Comparison of ENCODE assay signal across 21 cellular contexts in the genomic region with DNA sequence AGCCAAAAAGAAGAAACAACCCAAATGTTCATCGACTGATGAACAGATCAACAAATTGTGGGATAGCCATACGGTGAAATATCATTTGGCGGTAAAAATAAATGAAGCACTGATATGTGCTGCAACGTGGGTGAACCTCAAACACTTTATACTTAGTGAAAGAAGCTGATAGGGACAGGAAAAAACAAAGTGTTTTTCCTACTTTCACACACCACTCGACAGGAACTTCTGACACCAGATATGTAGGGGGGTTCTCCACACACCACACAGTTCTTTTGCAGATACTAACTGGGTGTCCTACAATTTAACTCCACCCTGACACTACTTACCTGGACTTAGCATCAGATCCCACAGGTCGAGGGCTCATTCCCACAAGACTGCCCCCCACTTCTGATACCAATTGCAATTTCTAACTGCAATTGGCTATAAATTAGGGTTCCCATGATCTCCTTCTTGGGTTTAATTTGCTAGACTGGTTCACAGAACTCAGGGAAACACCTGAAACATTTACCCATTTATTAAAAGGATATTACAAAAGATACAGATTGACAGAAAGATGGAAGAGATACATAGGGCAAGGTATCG. TPM values are rescaled to one million over a fixed set of nuclear protein-coding genes. Genes with fewer than 3 reads are reported as not detected.
DNase-seq lines count a peak whose midpoint lies in the region; ATAC-seq, FAIRE-seq and TF ChIP-seq lines count a peak whose summit lies in the region.
"Had no signal": no experiment of that assay in that cellular context is flagged by ENCODE, and none has a peak within 500 bp of the region (broad histone marks: within the 10 kb centered on the region; RNA-seq: fewer than 3 reads in every experiment).

No MANE protein-coding gene starts in this region.

- H3K27ac ChIP-seq in HEK293 (ENCODE audit: extremely low read depth, low read depth, low read length) (no peak overlapping the region), H1 (ENCODE audit: low read depth, low read length) (no peak overlapping the region), aorta (ENCODE audit: low read depth in 1 of 2, low read length in 2 of 2) (no peak overlapping the region)
- H3K27ac ChIP-seq: 22Rv1, GM23248 had no signal

- H3K4me1 ChIP-seq in HEK293 (ENCODE audit: control insufficient read depth, insufficient read depth, low read length) = no peaks in the 10 kb centered on the region
- H3K4me1 ChIP-seq in H1 (replicated peaks in 1 of 4; ENCODE audit: control insufficient read depth in 3 of 4, insufficient read depth in 4 of 4, low read length in 3 of 4) = peaks cover 0 to 4% (median 3%) of the 10 kb centered on the region in 4 experiments; a peak in 4 of 7 replicates
- H3K4me1 ChIP-seq in aorta (ENCODE audit: control insufficient read depth in 1 of 2, insufficient read depth in 2 of 2, low read length in 2 of 2) = no peaks in the 10 kb centered on the region
- peaks cover 17% of the 10 kb centered on the region for H3K4me1 ChIP-seq in HAP-1
- H3K4me1 ChIP-seq: BE2C had no signal

- H3K23me2 ChIP-seq in H1 (ENCODE audit: low read depth, low read length) = no peaks in the 10 kb centered on the region

- no peak overlapping the region for H2BK5ac ChIP-seq in H1 (ENCODE audit: low read depth, low read length)

- H3K14ac ChIP-seq in H1 (ENCODE audit: insufficient read length) = no peak overlapping the region

- peaks cover 46 to 48% of the 10 kb centered on the region in 2 donors for H3K4me1 Mint-ChIP-seq in natural killer cell
- peaks cover 23 to 30% of the 10 kb centered on the region in 2 donors for H3K4me1 Mint-ChIP-seq in natural killer cell treated with Interleukin-12 subunit alpha and Interleukin-12 subunit beta and Interleukin-15 and Interleukin-18, amount 100 ng/mL, for 72 hours (ENCODE audit: low read depth in 2 of 2)

- no peak overlapping the region for H2BK20ac ChIP-seq in H1 (ENCODE audit: low read length)

- H4K5ac ChIP-seq in H1 (ENCODE audit: insufficient read length, low read depth, low read length) = no peak overlapping the region

- in situ Hi-C loops in HAP-1 (cut with MboI; ENCODE audit: low sequenced_read_pairs) = no loop called here

- TF ChIP-seq EP300 in H1 (IDR thresholded peaks at IDR 0.05; ENCODE audit: borderline replicate concordance in 1 of 2, low read depth in 2 of 2, low read length in 2 of 2) = no peak

- H2AFZ ChIP-seq in H1 (ENCODE audit: low read length) = no peak overlapping the region
- H2AFZ ChIP-seq: GM23248 had no signal

- H4K8ac ChIP-seq in H1 (ENCODE audit: extremely low read depth, insufficient read depth, low read length) = no peak overlapping the region

- H4K91ac ChIP-seq in H1 (replicated peaks; ENCODE audit: insufficient read length, low read length) = no peak overlapping the region

- WGBS in H1 (ENCODE audit: extremely low coverage in 1 of 2, insufficient coverage in 1 of 2, insufficient read length in 1 of 2, insufficient replicate concordance in 2 of 2, low coverage in 1 of 2, low lambda C conversion rate in 2 of 2, missing lambda C conversion rate in 1 of 2), 2 experiments = 91% methylated on average over 7 of the region's 7 CpGs; no CpG with 5 or more reads in 1 of the 2 experiments
- 86 to 88% methylated on average over 7 of the region's 7 CpGs for WGBS in aorta, 2 donors

- TF ChIP-seq POLR2A in H1 (IDR thresholded peaks at IDR 0.05; ENCODE audit: control extremely low read depth in 1 of 2, low read depth in 2 of 2, low read length in 2 of 2) = no peak

- no peaks in the 10 kb centered on the region for H3K9me3 ChIP-seq in HEK293 (ENCODE audit: control insufficient read depth, insufficient read depth, low read depth, low read length)
- H3K9me3 ChIP-seq in H1 (ENCODE audit: insufficient read depth in 2 of 2, low read depth in 1 of 2, low read length in 1 of 2) = peaks cover 0 to 3% of the 10 kb centered on the region in 2 experiments; a peak in 2 of 4 replicates
- H3K9me3 ChIP-seq in aorta (ENCODE audit: control insufficient read depth, low read length) = peaks cover 2% of the 10 kb centered on the region
- no peaks in the 10 kb centered on the region for H3K9me3 ChIP-seq in HAP-1
- H3K9me3 ChIP-seq: BE2C had no signal

- no peak overlapping the region for H2AK5ac ChIP-seq in H1 (ENCODE audit: low read depth, low read length)

- H2BK15ac ChIP-seq in H1 (ENCODE audit: low read length) = no peak overlapping the region

- no peaks in the 10 kb centered on the region for H3K27me3 ChIP-seq in H1 (replicated peaks in 1 of 4; ENCODE audit: control insufficient read depth in 3 of 4, extremely low read depth in 1 of 4, insufficient read depth in 3 of 4, low read length in 3 of 4)
- no peaks in the 10 kb centered on the region for H3K27me3 ChIP-seq in aorta (ENCODE audit: control insufficient read depth in 1 of 2, insufficient read depth in 2 of 2, low read length in 1 of 2)
- no peaks in the 10 kb centered on the region for H3K27me3 ChIP-seq in HAP-1 (ENCODE audit: low read depth)
- H3K27me3 ChIP-seq: BE2C had no signal

- CTCF ChIA-PET in HEK293 (lab: Yijun Ruan, JAX) (no interaction called here), H1 (lab: Charles Lee; ENCODE audit: partially characterized antibody) (interaction anchor here (0.8 to 1.6 kb wide), 2 partner anchors 12 to 42 kb away, joined by 3 read pairs; no protein-coding TSS in a partner anchor)

- H3K4me3 Mint-ChIP-seq in natural killer cell = peak overlapping the region; percentile 47
- H3K4me3 Mint-ChIP-seq in natural killer cell treated with Interleukin-12 subunit alpha and Interleukin-12 subunit beta and Interleukin-15 and Interleukin-18, amount 100 ng/mL, for 72 hours = no peak overlapping the region
- H3K4me3 Mint-ChIP-seq: CD4-positive, alpha-beta memory T cell had no signal

- H2BK12ac ChIP-seq in H1 (ENCODE audit: low read depth, low read length) = no peak overlapping the region

- H3K18ac ChIP-seq in H1 (ENCODE audit: extremely low read depth, low read length) = no peak overlapping the region

- no peak overlapping the region for H3K4me2 ChIP-seq in H1 (ENCODE audit: insufficient read depth in 1 of 2, low read depth in 2 of 2, low read length in 2 of 2)

- H3K56ac ChIP-seq in H1 (replicated peaks; ENCODE audit: insufficient read length, low read depth, low read length) = no peak overlapping the region

- H3K4me3 ChIP-seq in HEK293 (ENCODE audit: low read depth, low read length) (no peak overlapping the region), H1 (ENCODE audit: extremely low read depth in 1 of 4, insufficient read depth in 2 of 4, low read depth in 3 of 4, low read length in 4 of 4) (no peak overlapping the region), aorta (ENCODE audit: low read length in 2 of 2) (no peak overlapping the region), HAP-1 (no peak overlapping the region)
- H3K4me3 ChIP-seq: GM23248 had no signal

- H3K9ac ChIP-seq in H1 (replicated peaks in 1 of 4; ENCODE audit: extremely low read depth in 1 of 4, low read depth in 3 of 4, low read length in 3 of 4) = no peak overlapping the region
- H3K9ac ChIP-seq: GM23248 had no signal

- peak overlapping the region; percentile 40 for H3K4ac ChIP-seq in H1 (replicated peaks; ENCODE audit: insufficient read length, low read depth, low read length)

- POLR2A ChIA-PET in HEK293 (lab: Yijun Ruan, JAX) = no interaction called here
- POLR2A ChIA-PET in H1 (lab: Charles Lee; ENCODE audit: partially characterized antibody) = interaction anchor here (0.7 kb wide), 1 partner anchor 13 kb away, joined by 3 read pairs; no protein-coding TSS in a partner anchor

- H2BK120ac ChIP-seq in H1 (replicated peaks; ENCODE audit: low read depth, low read length) = no peak overlapping the region

- H3K9me3 Mint-ChIP-seq in natural killer cell = no peaks in the 10 kb centered on the region
- H3K9me3 Mint-ChIP-seq in natural killer cell treated with Interleukin-12 subunit alpha and Interleukin-12 subunit beta and Interleukin-15 and Interleukin-18, amount 100 ng/mL, for 72 hours = no peaks in the 10 kb centered on the region

- DNase-seq in natural killer cell = no peak
- DNase-seq in natural killer cell treated with Interleukin-12 subunit alpha and Interleukin-12 subunit beta and Interleukin-15 and Interleukin-18, amount 100 ng/mL, for 72 hours (ENCODE audit: low spot score) = no peak
- DNase-seq in H1 (ENCODE audit: low read depth in 1 of 2, low spot score in 2 of 2) = no peak
- DNase-seq in aorta = no peak
- no peak for DNase-seq in ecto neural progenitor cell (ENCODE audit: low spot score)
- no peak for DNase-seq in HAP-1 (ENCODE audit: low spot score in 2 of 2)
- DNase-seq in NK-92 (lab: John Stamatoyannopoulos, UW; ENCODE audit: unreplicated experiment) = no peak
- DNase-seq: BE2C; C1 segment of cervical spinal cord; Calu3; CD4-positive, alpha-beta memory T cell; COR-L47; DMS53; DMS79 treated with DMSO at 0.1 percent for 48 hours; GM23248; HCEC 1CT had no signal

- H3K79me1 ChIP-seq in H1 (ENCODE audit: low read depth, low read length) = no peaks in the 10 kb centered on the region

- ATAC-seq in natural killer cell (peak; percentile 37 to 58 (median 45)), aorta (ENCODE audit: low FRiP score) (no peak)
- no peak for ATAC-seq in natural killer cell treated with Interleukin-12 subunit alpha and Interleukin-12 subunit beta and Interleukin-15 and Interleukin-18, amount 100 ng/mL, for 72 hours

- H3K36me3 ChIP-seq in HEK293 (ENCODE audit: control insufficient read depth in 2 of 2, insufficient read depth in 1 of 2, low read length in 2 of 2) = no peaks in the 10 kb centered on the region
- H3K36me3 ChIP-seq in H1 (ENCODE audit: control insufficient read depth in 2 of 4, insufficient read depth in 4 of 4, low read length in 3 of 4) = no peaks in the 10 kb centered on the region
- no peaks in the 10 kb centered on the region for H3K36me3 ChIP-seq in aorta (ENCODE audit: control insufficient read depth in 1 of 2, insufficient read depth in 2 of 2, low read length in 1 of 2)
- H3K36me3 ChIP-seq in HAP-1 (replicated peaks) = no peaks in the 10 kb centered on the region
- H3K36me3 ChIP-seq: BE2C had no signal

- intact Hi-C loops in natural killer cell (cut with micrococcal nuclease) = no loop called here
- intact Hi-C loops in aorta (cut with DNase I) = no loop called here

- FAIRE-seq in H1 (lab: Jason Lieb, UNC) = no peak
- FAIRE-seq: A204.1, G401.6, GM12892 had no signal

- H3K36me3 Mint-ChIP-seq in natural killer cell = no peaks in the 10 kb centered on the region
- no peaks in the 10 kb centered on the region for H3K36me3 Mint-ChIP-seq in natural killer cell treated with Interleukin-12 subunit alpha and Interleukin-12 subunit beta and Interleukin-15 and Interleukin-18, amount 100 ng/mL, for 72 hours
- H3K36me3 Mint-ChIP-seq: CD4-positive, alpha-beta memory T cell had no signal

- no peaks in the 10 kb centered on the region for H4K20me1 ChIP-seq in H1 (replicated peaks in 1 of 2; ENCODE audit: control insufficient read depth in 1 of 2, insufficient read depth in 2 of 2, low read length in 2 of 2)

- H3K27me3 Mint-ChIP-seq in natural killer cell (ENCODE audit: low read depth in 2 of 2) = peaks cover 0 to 3% of the 10 kb centered on the region in 2 donors
- no peaks in the 10 kb centered on the region for H3K27me3 Mint-ChIP-seq in natural killer cell treated with Interleukin-12 subunit alpha and Interleukin-12 subunit beta and Interleukin-15 and Interleukin-18, amount 100 ng/mL, for 72 hours

- no peak for TF ChIP-seq RAD21 in H1 (IDR thresholded peaks at IDR 0.05 in 1 of 2, conservative IDR thresholded peaks at IDR 0.05 in 1 of 2; ENCODE audit: low read depth in 2 of 2, low read length in 2 of 2)

- H3K79me2 ChIP-seq in H1 (ENCODE audit: control insufficient read depth in 1 of 2, insufficient read depth in 2 of 2, low read length in 2 of 2) = no peaks in the 10 kb centered on the region

- H3K27ac Mint-ChIP-seq in natural killer cell = no peak overlapping the region
- no peak overlapping the region for H3K27ac Mint-ChIP-seq in natural killer cell treated with Interleukin-12 subunit alpha and Interleukin-12 subunit beta and Interleukin-15 and Interleukin-18, amount 100 ng/mL, for 72 hours

- TF ChIP-seq CTCF in natural killer cell (IDR thresholded peaks at IDR 0.05) (no peak), HEK293 (tag by site-specific recombination; IDR thresholded peaks at IDR 0.05) (no peak), H1 (IDR thresholded peaks at IDR 0.05; ENCODE audit: control extremely low read depth in 1 of 3, insufficient read depth in 1 of 3, low read depth in 1 of 3, low read length in 3 of 3) (no peak)

- no peak overlapping the region for H3K23ac ChIP-seq in H1 (ENCODE audit: insufficient read length)

RNA-seq across cellular contexts. Expression of a gene that starts 35.7 kb away (rescaled TPM):
- total RNA-seq in natural killer cell (10 to 100 TPM; 44.4 to 49.2 (median 45.7) TPM), aorta (10 to 100 TPM; 20.6 to 22.6 TPM)
- total RNA-seq in natural killer cell treated with Interleukin-12 subunit alpha and Interleukin-12 subunit beta and Interleukin-15 and Interleukin-18, amount 100 ng/mL, for 72 hours = 10 to 100 TPM; 19.9 to 21.0 TPM
- total RNA-seq in H1 (2021; fragmentation: NEBNext Ultra II Directional; extraction: Animal tissue kit (Norgen Biotek cat#: 25700)) = 30.6 and 31.8 TPM in 2 replicates
- polyA plus RNA-seq in H1 (2011; rRNA removed) (12.2 and 12.7 TPM in 2 replicates), aorta (10 to 100 TPM; 11.9 to 18.9 TPM)
- 18.4 TPM for polyA plus RNA-seq in H1 (2011; cell fraction: cytosol; rRNA removed)
- 10.8 TPM for polyA plus RNA-seq in H1 (2011; cell fraction: nucleus; rRNA removed)
- polyA plus RNA-seq in H1 (2012, experiment 1 of 2) = 16.4 to 28.6 TPM (median 19.6 TPM) in 4 replicates
- polyA plus RNA-seq in H1 (2012, experiment 2 of 2) = 3.4 TPM
- 24.0 TPM for polyA plus RNA-seq in H1 (2013, experiment 1 of 2)
- polyA plus RNA-seq in H1 (2013, experiment 2 of 2) = 21.0 TPM
- 16.5 and 21.8 TPM in 2 replicates for polyA minus RNA-seq in H1 (2011; rRNA and poly(A)+ RNA removed)
- 14.5 TPM for polyA minus RNA-seq in H1 (2011; cell fraction: cytosol; rRNA and poly(A)+ RNA removed)
- polyA minus RNA-seq in H1 (2011; cell fraction: nucleus; rRNA and poly(A)+ RNA removed) = 60.4 TPM

Comparison
In these comparisons a context has a peak if more than half of its experiments do, and no peak if none do; other contexts are left out.
1. ATAC-seq: peak in natural killer cell (3 of 3); none in natural killer cell treated with Interleukin-12 subunit alpha and Interleukin-12 subunit beta and Interleukin-15 and Interleukin-18, amount 100 ng/mL, for 72 hours (0 of 2) and aorta (single experiment).